Comparison of ENCODE assay signal across 1 cellular context in the genomic region with DNA sequence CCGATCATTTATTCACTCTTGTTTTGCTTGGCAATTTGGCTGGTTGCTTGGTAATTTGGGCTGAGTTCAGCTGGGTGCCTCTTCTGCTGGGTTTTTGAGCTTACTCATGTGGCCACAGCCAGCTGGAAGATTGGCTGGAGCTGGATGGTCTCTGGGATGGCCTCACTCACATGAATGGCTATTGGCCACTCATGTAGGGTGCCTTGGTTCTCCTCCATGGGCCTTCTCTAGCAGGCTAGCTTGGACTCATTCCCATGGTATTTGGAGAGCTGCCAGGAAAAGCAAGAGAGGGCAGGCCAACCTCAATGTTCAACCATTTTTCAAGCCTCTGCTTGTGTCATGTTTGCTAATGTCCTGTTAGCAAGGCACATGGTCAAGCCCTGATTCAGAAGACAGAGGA.
A peak's percentile ranks its signal among the peaks of the same experiment; 100 is the strongest.
TF ChIP-seq lines count a peak whose summit lies in the region.

No MANE protein-coding gene starts in this region.

TF ChIP-seq in K562, 482 proteins besides CTCF, POLR2A, EP300 and RAD21:
- TF ChIP-seq, protein P1, sequence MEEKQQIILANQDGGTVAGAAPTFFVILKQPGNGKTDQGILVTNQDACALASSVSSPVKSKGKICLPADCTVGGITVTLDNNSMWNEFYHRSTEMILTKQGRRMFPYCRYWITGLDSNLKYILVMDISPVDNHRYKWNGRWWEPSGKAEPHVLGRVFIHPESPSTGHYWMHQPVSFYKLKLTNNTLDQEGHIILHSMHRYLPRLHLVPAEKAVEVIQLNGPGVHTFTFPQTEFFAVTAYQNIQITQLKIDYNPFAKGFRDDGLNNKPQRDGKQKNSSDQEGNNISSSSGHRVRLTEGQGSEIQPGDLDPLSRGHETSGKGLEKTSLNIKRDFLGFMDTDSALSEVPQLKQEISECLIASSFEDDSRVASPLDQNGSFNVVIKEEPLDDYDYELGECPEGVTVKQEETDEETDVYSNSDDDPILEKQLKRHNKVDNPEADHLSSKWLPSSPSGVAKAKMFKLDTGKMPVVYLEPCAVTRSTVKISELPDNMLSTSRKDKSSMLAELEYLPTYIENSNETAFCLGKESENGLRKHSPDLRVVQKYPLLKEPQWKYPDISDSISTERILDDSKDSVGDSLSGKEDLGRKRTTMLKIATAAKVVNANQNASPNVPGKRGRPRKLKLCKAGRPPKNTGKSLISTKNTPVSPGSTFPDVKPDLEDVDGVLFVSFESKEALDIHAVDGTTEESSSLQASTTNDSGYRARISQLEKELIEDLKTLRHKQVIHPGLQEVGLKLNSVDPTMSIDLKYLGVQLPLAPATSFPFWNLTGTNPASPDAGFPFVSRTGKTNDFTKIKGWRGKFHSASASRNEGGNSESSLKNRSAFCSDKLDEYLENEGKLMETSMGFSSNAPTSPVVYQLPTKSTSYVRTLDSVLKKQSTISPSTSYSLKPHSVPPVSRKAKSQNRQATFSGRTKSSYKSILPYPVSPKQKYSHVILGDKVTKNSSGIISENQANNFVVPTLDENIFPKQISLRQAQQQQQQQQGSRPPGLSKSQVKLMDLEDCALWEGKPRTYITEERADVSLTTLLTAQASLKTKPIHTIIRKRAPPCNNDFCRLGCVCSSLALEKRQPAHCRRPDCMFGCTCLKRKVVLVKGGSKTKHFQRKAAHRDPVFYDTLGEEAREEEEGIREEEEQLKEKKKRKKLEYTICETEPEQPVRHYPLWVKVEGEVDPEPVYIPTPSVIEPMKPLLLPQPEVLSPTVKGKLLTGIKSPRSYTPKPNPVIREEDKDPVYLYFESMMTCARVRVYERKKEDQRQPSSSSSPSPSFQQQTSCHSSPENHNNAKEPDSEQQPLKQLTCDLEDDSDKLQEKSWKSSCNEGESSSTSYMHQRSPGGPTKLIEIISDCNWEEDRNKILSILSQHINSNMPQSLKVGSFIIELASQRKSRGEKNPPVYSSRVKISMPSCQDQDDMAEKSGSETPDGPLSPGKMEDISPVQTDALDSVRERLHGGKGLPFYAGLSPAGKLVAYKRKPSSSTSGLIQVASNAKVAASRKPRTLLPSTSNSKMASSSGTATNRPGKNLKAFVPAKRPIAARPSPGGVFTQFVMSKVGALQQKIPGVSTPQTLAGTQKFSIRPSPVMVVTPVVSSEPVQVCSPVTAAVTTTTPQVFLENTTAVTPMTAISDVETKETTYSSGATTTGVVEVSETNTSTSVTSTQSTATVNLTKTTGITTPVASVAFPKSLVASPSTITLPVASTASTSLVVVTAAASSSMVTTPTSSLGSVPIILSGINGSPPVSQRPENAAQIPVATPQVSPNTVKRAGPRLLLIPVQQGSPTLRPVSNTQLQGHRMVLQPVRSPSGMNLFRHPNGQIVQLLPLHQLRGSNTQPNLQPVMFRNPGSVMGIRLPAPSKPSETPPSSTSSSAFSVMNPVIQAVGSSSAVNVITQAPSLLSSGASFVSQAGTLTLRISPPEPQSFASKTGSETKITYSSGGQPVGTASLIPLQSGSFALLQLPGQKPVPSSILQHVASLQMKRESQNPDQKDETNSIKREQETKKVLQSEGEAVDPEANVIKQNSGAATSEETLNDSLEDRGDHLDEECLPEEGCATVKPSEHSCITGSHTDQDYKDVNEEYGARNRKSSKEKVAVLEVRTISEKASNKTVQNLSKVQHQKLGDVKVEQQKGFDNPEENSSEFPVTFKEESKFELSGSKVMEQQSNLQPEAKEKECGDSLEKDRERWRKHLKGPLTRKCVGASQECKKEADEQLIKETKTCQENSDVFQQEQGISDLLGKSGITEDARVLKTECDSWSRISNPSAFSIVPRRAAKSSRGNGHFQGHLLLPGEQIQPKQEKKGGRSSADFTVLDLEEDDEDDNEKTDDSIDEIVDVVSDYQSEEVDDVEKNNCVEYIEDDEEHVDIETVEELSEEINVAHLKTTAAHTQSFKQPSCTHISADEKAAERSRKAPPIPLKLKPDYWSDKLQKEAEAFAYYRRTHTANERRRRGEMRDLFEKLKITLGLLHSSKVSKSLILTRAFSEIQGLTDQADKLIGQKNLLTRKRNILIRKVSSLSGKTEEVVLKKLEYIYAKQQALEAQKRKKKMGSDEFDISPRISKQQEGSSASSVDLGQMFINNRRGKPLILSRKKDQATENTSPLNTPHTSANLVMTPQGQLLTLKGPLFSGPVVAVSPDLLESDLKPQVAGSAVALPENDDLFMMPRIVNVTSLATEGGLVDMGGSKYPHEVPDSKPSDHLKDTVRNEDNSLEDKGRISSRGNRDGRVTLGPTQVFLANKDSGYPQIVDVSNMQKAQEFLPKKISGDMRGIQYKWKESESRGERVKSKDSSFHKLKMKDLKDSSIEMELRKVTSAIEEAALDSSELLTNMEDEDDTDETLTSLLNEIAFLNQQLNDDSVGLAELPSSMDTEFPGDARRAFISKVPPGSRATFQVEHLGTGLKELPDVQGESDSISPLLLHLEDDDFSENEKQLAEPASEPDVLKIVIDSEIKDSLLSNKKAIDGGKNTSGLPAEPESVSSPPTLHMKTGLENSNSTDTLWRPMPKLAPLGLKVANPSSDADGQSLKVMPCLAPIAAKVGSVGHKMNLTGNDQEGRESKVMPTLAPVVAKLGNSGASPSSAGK (IDR thresholded peaks at IDR 0.05), result no peak
- TF ChIP-seq NFIC (IDR thresholded peaks at IDR 0.05), result peak; percentile 55
- TF ChIP-seq FOXA3 (CRISPR knock-in tag; conservative IDR thresholded peaks at IDR 0.05 in 1 of 2, IDR thresholded peaks at IDR 0.05 in 1 of 2), result no peak
- no peak for TF ChIP-seq ZNF347 (CRISPR knock-in tag; IDR thresholded peaks at IDR 0.05; ENCODE audit: low read depth)
- no peak for TF ChIP-seq KLF1 (tag; IDR thresholded peaks at IDR 0.05)
- TF ChIP-seq, protein P2, sequence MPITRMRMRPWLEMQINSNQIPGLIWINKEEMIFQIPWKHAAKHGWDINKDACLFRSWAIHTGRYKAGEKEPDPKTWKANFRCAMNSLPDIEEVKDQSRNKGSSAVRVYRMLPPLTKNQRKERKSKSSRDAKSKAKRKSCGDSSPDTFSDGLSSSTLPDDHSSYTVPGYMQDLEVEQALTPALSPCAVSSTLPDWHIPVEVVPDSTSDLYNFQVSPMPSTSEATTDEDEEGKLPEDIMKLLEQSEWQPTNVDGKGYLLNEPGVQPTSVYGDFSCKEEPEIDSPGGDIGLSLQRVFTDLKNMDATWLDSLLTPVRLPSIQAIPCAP (CRISPR knock-in tag; IDR thresholded peaks at IDR 0.05; ENCODE audit: borderline replicate concordance), result no peak
- TF ChIP-seq HNRNPUL1 (IDR thresholded peaks at IDR 0.05; ENCODE audit: low read length), result no peak
TF ChIP-seq in K562: peak in this region for 1.
